In the genomic region with DNA sequence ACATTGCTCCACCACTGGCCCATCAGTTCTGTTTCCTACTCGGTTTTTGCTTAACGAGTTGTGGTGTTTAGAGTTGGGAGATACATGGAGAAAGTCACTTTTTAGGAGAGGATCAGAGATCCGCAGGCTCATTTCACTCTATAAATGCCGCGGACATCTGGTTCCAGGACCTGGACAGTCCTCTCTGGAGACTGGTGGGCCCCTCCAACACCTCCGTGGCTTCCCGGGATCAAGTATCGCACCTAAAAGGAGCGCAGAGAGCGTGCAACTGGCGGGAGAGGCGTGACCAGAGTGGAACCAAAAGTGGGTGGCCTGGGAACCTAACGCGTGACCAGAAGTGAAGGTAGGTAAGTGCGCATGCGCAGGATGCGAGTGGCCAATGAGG, we compare ENCODE assay signal across 8 cellular contexts. TPM values are rescaled to one million over a fixed set of nuclear protein-coding genes. Genes with fewer than 3 reads are reported as not detected.
DNase-seq lines count a peak whose midpoint lies in the region; TF ChIP-seq lines count a peak whose summit lies in the region.

No MANE protein-coding gene starts in this region.

- peak overlapping the region; percentile 88 for H3K4me2 ChIP-seq in Karpas-422 (ENCODE audit: low read depth, low read length, poor library complexity, severe bottlenecking)

- H3K4me3 ChIP-seq in Karpas-422 (ENCODE audit: low read length) (peak overlapping the region; percentile 87), WI38 (ENCODE audit: low read depth, low read length) (peak overlapping the region; percentile 66), muscle layer of colon (ENCODE audit: low read depth in 1 of 2, low read length in 2 of 2) (peak overlapping the region; percentile 91 to 95)

- peaks cover 3% of the 10 kb centered on the region for H3K36me3 Mint-ChIP-seq in activated CD4-positive, alpha-beta T cell treated with anti-CD3 and anti-CD28 coated beads, Interleukin-2, amount 10 ng/mL, durations not matched to agents 24 days and 14 days (ENCODE audit: low read depth)

- peaks cover 40% of the 10 kb centered on the region for H3K79me2 ChIP-seq in Karpas-422 (ENCODE audit: low read length)

- peak overlapping the region; percentile 95; the same call in 1 of the 2 replicates for H2AFZ ChIP-seq in Karpas-422 (ENCODE audit: low read length)

- H3K9me3 Mint-ChIP-seq in activated CD4-positive, alpha-beta T cell treated with anti-CD3 and anti-CD28 coated beads, Interleukin-2, amount 10 ng/mL, durations not matched to agents 24 days and 14 days: no peaks in the 10 kb centered on the region

- H3K27me3 ChIP-seq in Karpas-422 (ENCODE audit: low read length) (no peaks in the 10 kb centered on the region), muscle layer of colon (ENCODE audit: control insufficient read depth in 1 of 2, insufficient read depth in 2 of 2, low read length in 2 of 2) (peaks cover 0 to under 1% of the 10 kb centered on the region in 2 donors)

- H3K4me1 Mint-ChIP-seq in activated CD4-positive, alpha-beta T cell treated with anti-CD3 and anti-CD28 coated beads, Interleukin-2, amount 10 ng/mL, durations not matched to agents 24 days and 14 days: peaks cover 11% of the 10 kb centered on the region

- H3K27ac Mint-ChIP-seq in activated CD4-positive, alpha-beta T cell treated with anti-CD3 and anti-CD28 coated beads, Interleukin-2, amount 10 ng/mL, durations not matched to agents 24 days and 14 days: no peak overlapping the region

- no peaks in the 10 kb centered on the region for H3K9me2 ChIP-seq in Karpas-422 (replicated peaks; ENCODE audit: insufficient read depth, low read length)

- H3K9ac ChIP-seq in Karpas-422 (ENCODE audit: low read length) (peak overlapping the region; percentile 85), muscle layer of colon (ENCODE audit: low read length) (peak overlapping the region; percentile 79)

- H3K27ac ChIP-seq in Karpas-422 (ENCODE audit: low read length): peak overlapping the region; percentile 82
- peak overlapping the region; percentile 94 for H3K27ac ChIP-seq in epithelial cell of prostate
- H3K27ac ChIP-seq in muscle layer of colon (ENCODE audit: low read depth, low read length): peak overlapping the region; percentile 99

- H3K4me3 Mint-ChIP-seq in activated CD4-positive, alpha-beta T cell treated with anti-CD3 and anti-CD28 coated beads, Interleukin-2, amount 10 ng/mL, durations not matched to agents 24 days and 14 days: no peak overlapping the region

- no peak for TF ChIP-seq CTCF in WI38 (IDR thresholded peaks at IDR 0.05; ENCODE audit: low read depth, low read length)

- H3K9me3 ChIP-seq in Karpas-422 (ENCODE audit: low read length) (no peaks in the 10 kb centered on the region), muscle layer of colon (ENCODE audit: low read length) (no peaks in the 10 kb centered on the region)

- peaks cover 11% of the 10 kb centered on the region; the same call in 1 of the 2 replicates for H4K20me1 ChIP-seq in Karpas-422 (ENCODE audit: insufficient read depth, low read depth, low read length)

- peaks cover 2% of the 10 kb centered on the region for H3K27me3 Mint-ChIP-seq in activated CD4-positive, alpha-beta T cell treated with anti-CD3 and anti-CD28 coated beads, Interleukin-2, amount 10 ng/mL, durations not matched to agents 24 days and 14 days

- H3K36me3 ChIP-seq in Karpas-422 (ENCODE audit: insufficient read depth, low read length) (0 out of 2 replicates have a peak, but pooled peaks cover 15% of the 10 kb centered on the region), muscle layer of colon (ENCODE audit: insufficient read depth, low read length) (peaks cover 6% of the 10 kb centered on the region)

- intact Hi-C loops in activated CD4-positive, alpha-beta T cell treated with anti-CD3 and anti-CD28 coated beads, Interleukin-2, amount 10 ng/mL, durations not matched to agents 24 days and 14 days (cut with micrococcal nuclease): loop anchor here (1.0 to 10.0 kb wide), 3 partner anchors 339 to 1110 kb away; partner anchors contain the start of genes FANCB, MOSPD2, PIGA and TXLNG

- H3K4me1 ChIP-seq in Karpas-422 (ENCODE audit: low read length) (peaks cover 31% of the 10 kb centered on the region), muscle layer of colon (ENCODE audit: insufficient read depth, low read length) (peaks cover 23% of the 10 kb centered on the region)

- peak; percentile 65 for DNase-seq in activated CD4-positive, alpha-beta T cell treated with anti-CD3 and anti-CD28 coated beads for 1 hour
- no peak for DNase-seq in activated CD4-positive, alpha-beta T cell treated with anti-CD3 and anti-CD28 coated beads, Interleukin-2, amount 10 ng/mL, durations not matched to agents 24 days and 14 days
- peak; percentile 94 for DNase-seq in H4 (ENCODE audit: low spot score)
- peak; percentile 97 for DNase-seq in Karpas-422
- peak; percentile 61 for DNase-seq in epithelial cell of prostate (ENCODE audit: low read depth, low spot score)
- DNase-seq in stimulated activated naive CD4-positive, alpha-beta T cell treated with Interleukin-2 at 50 U/mL for 16 hours (lab: John Stamatoyannopoulos, UW): peak; percentile 78

RNA-seq across cellular contexts. Expression of gene CLTRN, which starts 9.9 kb away (rescaled TPM):
- 0.16 and 0.33 TPM in 2 replicates for total RNA-seq in activated CD4-positive, alpha-beta T cell treated with anti-CD3 and anti-CD28 coated beads, Interleukin-2, amount 10 ng/mL, durations not matched to agents 24 days and 14 days
- total RNA-seq in H4 (2014; rRNA removed; shearing (Covaris generic)): 0.12 TPM in 1 of 2 replicates, not detected in the other
- total RNA-seq in Karpas-422 (2014; rRNA removed; shearing (Covaris generic); ENCODE audit: low replicate concordance): 0.18 and 0.86 TPM in 2 replicates
